Comparison of ENCODE assay signal across 8 cellular contexts in genomic region chr14:71319646-71320045, GRCh38. TPM values are rescaled to one million over a fixed set of nuclear protein-coding genes. Genes with fewer than 3 reads are reported as not detected.
A peak's percentile ranks its signal among the peaks of the same experiment; 100 is the strongest.
DNase-seq lines count a peak whose midpoint lies in the region; TF ChIP-seq lines count a peak whose summit lies in the region.

No MANE protein-coding gene starts in this region.

- peak; percentile 7 for DNase-seq in ACHN
- peak; percentile 55 for DNase-seq in GM12865 (ENCODE audit: low read depth)
- DNase-seq in NCI-H2227 treated with DMSO at 0.1 percent for 48 hours (lab: John Stamatoyannopoulos, UW) = peak; percentile 76
- DNase-seq in brain microvascular endothelial cell = peak; percentile 20
- DNase-seq in left kidney (ENCODE audit: low read depth, low spot score) = peak; percentile 59
- DNase-seq in testis = peak; percentile 31
- no peak for DNase-seq in SKM-1 (lab: John Stamatoyannopoulos, UW; ENCODE audit: unreplicated experiment)
- DNase-seq in KBM-7 = no peak

- peaks cover 22% of the 10 kb centered on the region for H3K4me1 ChIP-seq in testis

- intact Hi-C loops in testis (cut with DNase I; ENCODE audit: low total_unique reads) = no loop called here

- H3K4me3 ChIP-seq in GM12865 (ENCODE audit: low read depth, low read length) = peak overlapping the region; percentile 60
- peak overlapping the region; percentile 79 for H3K4me3 ChIP-seq in brain microvascular endothelial cell (ENCODE audit: low read depth, low read length)
- peak overlapping the region; percentile 92 to 98 for H3K4me3 ChIP-seq in testis

- no peaks in the 10 kb centered on the region for H3K9me3 ChIP-seq in testis

- no peak for TF ChIP-seq POLR2A in testis (IDR thresholded peaks at IDR 0.05)

- H3K27me3 ChIP-seq in brain microvascular endothelial cell (replicated peaks) (no peaks in the 10 kb centered on the region), testis (no peaks in the 10 kb centered on the region)

- in situ Hi-C loops in ACHN (cut with HindIII; ENCODE audit: low pct_ligation_motif_present, low pct_unique_long_range_greater_than_20kb, low sequenced_read_pairs) = no loop called here
- in situ Hi-C loops in brain microvascular endothelial cell (cut with HindIII; ENCODE audit: low pct_ligation_motif_present, low sequenced_read_pairs) = no loop called here
- in situ Hi-C loops in KBM-7 (cut with MboI; ENCODE audit: low pct_unique_long_range_greater_than_20kb, low sequenced_read_pairs) = no loop called here

- peak overlapping the region; percentile 3 for H3K27ac ChIP-seq in brain microvascular endothelial cell
- H3K27ac ChIP-seq in testis = peak overlapping the region; percentile 98 to 99

- TF ChIP-seq CTCF in GM12865 (IDR thresholded peaks at IDR 0.05; ENCODE audit: insufficient read depth, low read depth, low read length, missing control alignments) = no peak
- no peak for TF ChIP-seq CTCF in brain microvascular endothelial cell (IDR thresholded peaks at IDR 0.05; ENCODE audit: low read depth, low read length, missing control alignments)
- no peak for TF ChIP-seq CTCF in testis (IDR thresholded peaks at IDR 0.05)

- WGBS in testis, 2 donors = 8 to 15% methylated on average over 5 of the region's 5 CpGs

- no peaks in the 10 kb centered on the region for H3K36me3 ChIP-seq in brain microvascular endothelial cell (replicated peaks)
- no peaks in the 10 kb centered on the region for H3K36me3 ChIP-seq in testis (ENCODE audit: low read depth, missing control alignments)

RNA-seq across cellular contexts. Expression of gene SIPA1L1, which starts 0.6 kb away (rescaled TPM):
- total RNA-seq in testis = 10 to 100 TPM; 93.1 to 99.6 TPM
- polyA plus RNA-seq in testis (ENCODE audit: insufficient read depth, low read depth, low replicate concordance) = 74.6 TPM

Comparison
In these comparisons a context has a peak if more than half of its experiments do, and no peak if none do; other contexts are left out.
1. DNase-seq: peak in ACHN (single experiment), GM12865 (single experiment), NCI-H2227 treated with DMSO at 0.1 percent for 48 hours (single experiment), brain microvascular endothelial cell (single experiment), left kidney (single experiment) and testis (single experiment); none in SKM-1 (single experiment) and KBM-7 (single experiment).
2. Peak in every context shown above with its lines, with median percentiles within 50 percentile points of each other: H3K4me3 ChIP-seq.